ENCODE assay signal across 1 cellular context in the genomic region with DNA sequence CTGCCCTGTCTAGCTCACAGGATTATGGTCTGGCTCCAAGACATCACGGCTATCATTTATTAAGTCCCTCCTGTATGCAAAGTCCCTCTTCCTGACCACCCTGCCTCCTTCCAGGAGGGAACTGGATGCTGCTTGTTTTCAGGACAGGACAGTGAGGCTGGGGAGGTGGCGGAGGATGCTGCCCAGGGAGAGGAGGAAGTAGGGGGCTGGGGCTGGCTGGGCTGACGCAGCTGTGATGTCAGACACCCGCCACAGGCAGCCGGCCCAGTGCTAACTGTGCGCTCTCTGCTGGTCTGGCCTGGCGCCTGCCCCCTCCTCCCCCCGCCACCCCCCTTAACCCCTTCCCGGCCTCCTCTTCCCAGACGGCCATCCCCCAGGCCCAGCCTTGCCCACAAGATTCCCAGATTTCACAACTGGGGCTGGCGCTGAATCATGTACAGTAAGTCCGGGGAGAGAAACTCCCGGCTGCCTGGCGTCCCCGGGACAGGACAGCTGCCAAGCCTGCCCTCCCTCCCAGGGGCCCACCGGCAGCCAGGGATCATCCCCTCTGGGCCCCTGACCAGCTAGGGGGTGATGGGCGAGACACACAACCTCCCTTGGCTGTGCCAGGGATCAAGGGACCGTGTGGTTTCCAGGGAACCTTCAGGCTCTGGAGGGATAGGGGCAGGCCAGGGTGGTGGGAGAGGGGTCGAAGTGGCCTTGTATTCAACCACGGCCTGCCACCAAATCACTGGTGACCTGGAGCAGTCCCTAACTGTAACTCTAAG.
TF ChIP-seq lines count a peak whose summit lies in the region.

No MANE protein-coding gene starts in this region.

TF ChIP-seq in IMR-90, 13 proteins besides CTCF, POLR2A, EP300 and RAD21 (continued from another document):
- TF ChIP-seq NFE2L2 (IDR thresholded peaks at IDR 0.05; ENCODE audit: low read depth, low read length) (peak; percentile 76; the same call in 1 of the 2 replicates), MXI1 (IDR thresholded peaks at IDR 0.05; ENCODE audit: borderline replicate concordance, low read depth, low read length) (no peak)
